ENCODE assay signal across 1 cellular context in genomic region chr1:184075040-184076029, GRCh38.
TF ChIP-seq lines count a peak whose summit lies in the region.

No MANE protein-coding gene starts in this region.

TF ChIP-seq in IMR-90, 13 proteins besides CTCF, POLR2A, EP300 and RAD21:
- TF ChIP-seq SMC3 (IDR thresholded peaks at IDR 0.05; ENCODE audit: low read depth, low read length) (peak; percentile 99), USF2 (IDR thresholded peaks at IDR 0.05; ENCODE audit: low read depth, low read length) (no peak)
